1 cellular context compared by ENCODE assay signal in the genomic region with DNA sequence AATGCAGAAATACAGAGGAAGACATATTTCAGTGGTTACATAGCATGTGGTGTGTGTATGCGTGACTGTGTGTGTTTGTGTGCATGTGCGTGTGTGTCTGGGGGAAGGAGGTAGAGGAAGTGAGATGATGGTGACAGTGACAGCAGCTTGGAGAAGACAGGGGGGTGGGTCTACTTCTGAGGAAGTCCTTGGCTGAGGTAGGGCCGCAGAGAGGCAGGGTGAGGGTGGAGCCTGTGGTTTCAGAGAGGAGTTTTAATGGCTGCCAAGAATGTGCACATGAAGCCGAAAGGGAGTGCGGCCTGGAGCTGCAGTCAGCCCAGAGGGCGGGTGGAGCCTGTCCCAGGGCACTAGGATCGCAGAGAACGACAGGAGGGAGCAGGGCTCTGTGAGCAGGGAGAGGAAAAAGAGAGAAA.
A peak's percentile ranks its signal among the peaks of the same experiment; 100 is the strongest.
TF ChIP-seq lines count a peak whose summit lies in the region.

No MANE protein-coding gene starts in this region.

TF ChIP-seq in K562, 482 proteins besides CTCF, POLR2A, EP300 and RAD21 (continued from another document and continues in another):
- TF ChIP-seq, protein P1, sequence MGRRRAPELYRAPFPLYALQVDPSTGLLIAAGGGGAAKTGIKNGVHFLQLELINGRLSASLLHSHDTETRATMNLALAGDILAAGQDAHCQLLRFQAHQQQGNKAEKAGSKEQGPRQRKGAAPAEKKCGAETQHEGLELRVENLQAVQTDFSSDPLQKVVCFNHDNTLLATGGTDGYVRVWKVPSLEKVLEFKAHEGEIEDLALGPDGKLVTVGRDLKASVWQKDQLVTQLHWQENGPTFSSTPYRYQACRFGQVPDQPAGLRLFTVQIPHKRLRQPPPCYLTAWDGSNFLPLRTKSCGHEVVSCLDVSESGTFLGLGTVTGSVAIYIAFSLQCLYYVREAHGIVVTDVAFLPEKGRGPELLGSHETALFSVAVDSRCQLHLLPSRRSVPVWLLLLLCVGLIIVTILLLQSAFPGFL (CRISPR knock-in tag; IDR thresholded peaks at IDR 0.05) = no peak
- TF ChIP-seq ZC3H4 (CRISPR knock-in tag; IDR thresholded peaks at IDR 0.05; ENCODE audit: borderline replicate concordance) (no peak), JUNB (CRISPR knock-in tag; conservative IDR thresholded peaks at IDR 0.05) (no peak), ZNF134 (CRISPR knock-in tag; conservative IDR thresholded peaks at IDR 0.05) (no peak), PTRF (tag; IDR thresholded peaks at IDR 0.05) (no peak), HOXB6 (CRISPR knock-in tag; IDR thresholded peaks at IDR 0.05; ENCODE audit: borderline replicate concordance) (no peak), ARHGAP35 (IDR thresholded peaks at IDR 0.05; ENCODE audit: partially characterized antibody) (no peak), PHF8 (IDR thresholded peaks at IDR 0.05; ENCODE audit: borderline replicate concordance, low read length) (peak; percentile 69; the same call in 1 of the 2 replicates), NCOR1 (IDR thresholded peaks at IDR 0.05) (no peak), CSDE1 (IDR thresholded peaks at IDR 0.05) (no peak), NCOA6 (IDR thresholded peaks at IDR 0.05) (no peak), SAFB (IDR thresholded peaks at IDR 0.05; ENCODE audit: borderline replicate concordance, low read depth, low read length) (no peak), DMBX1 (CRISPR knock-in tag; IDR thresholded peaks at IDR 0.05; ENCODE audit: borderline replicate concordance) (no peak), FOXJ2 (tag; IDR thresholded peaks at IDR 0.05) (no peak), ZFP36 (IDR thresholded peaks at IDR 0.05; ENCODE audit: low read depth, low read length, partially characterized antibody) (no peak), POLR3A (IDR thresholded peaks at IDR 0.05; ENCODE audit: borderline replicate concordance, extremely low read depth, insufficient read depth, insufficient read length) (no peak), HNRNPK (IDR thresholded peaks at IDR 0.05; ENCODE audit: low read depth, low read length, poor library complexity, severe bottlenecking) (no peak), SP1 (CRISPR knock-in tag; IDR thresholded peaks at IDR 0.05) (no peak; the same call in 1 of the 2 replicates), NCOA4 (IDR thresholded peaks at IDR 0.05; ENCODE audit: partially characterized antibody) (no peak), HDGF (IDR thresholded peaks at IDR 0.05) (peak; percentile 98), PPARD (CRISPR knock-in tag; IDR thresholded peaks at IDR 0.05) (no peak), GTF2E2 (tag; IDR thresholded peaks at IDR 0.05) (no peak), GTF2F1 (IDR thresholded peaks at IDR 0.05; ENCODE audit: low read depth, low read length) (no peak), ZNF696 (CRISPR knock-in tag; conservative IDR thresholded peaks at IDR 0.05) (no peak), SRF (CRISPR knock-in tag; IDR thresholded peaks at IDR 0.05) (peak in 1 of 2 experiments; percentile 44; a peak in 1 of 4 replicates), HNRNPUL1 (IDR thresholded peaks at IDR 0.05; ENCODE audit: low read length) (no peak), ZNF408 (CRISPR knock-in tag; IDR thresholded peaks at IDR 0.05; ENCODE audit: low read depth) (no peak), NR3C1 (CRISPR knock-in tag; IDR thresholded peaks at IDR 0.05) (no peak), SRSF1 (IDR thresholded peaks at IDR 0.05; ENCODE audit: low read depth, low read length) (no peak), RBM39 (optimal IDR thresholded peaks at IDR 0.05; ENCODE audit: low read depth, low read length) (no peak), HMGN3 (IDR thresholded peaks at IDR 0.05; ENCODE audit: borderline replicate concordance, extremely low read depth, insufficient read length, low read depth, low read length) (no peak)
- TF ChIP-seq, protein P2, sequence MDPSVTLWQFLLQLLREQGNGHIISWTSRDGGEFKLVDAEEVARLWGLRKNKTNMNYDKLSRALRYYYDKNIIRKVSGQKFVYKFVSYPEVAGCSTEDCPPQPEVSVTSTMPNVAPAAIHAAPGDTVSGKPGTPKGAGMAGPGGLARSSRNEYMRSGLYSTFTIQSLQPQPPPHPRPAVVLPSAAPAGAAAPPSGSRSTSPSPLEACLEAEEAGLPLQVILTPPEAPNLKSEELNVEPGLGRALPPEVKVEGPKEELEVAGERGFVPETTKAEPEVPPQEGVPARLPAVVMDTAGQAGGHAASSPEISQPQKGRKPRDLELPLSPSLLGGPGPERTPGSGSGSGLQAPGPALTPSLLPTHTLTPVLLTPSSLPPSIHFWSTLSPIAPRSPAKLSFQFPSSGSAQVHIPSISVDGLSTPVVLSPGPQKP (CRISPR knock-in tag; IDR thresholded peaks at IDR 0.05) = no peak
- TF ChIP-seq, protein P3, sequence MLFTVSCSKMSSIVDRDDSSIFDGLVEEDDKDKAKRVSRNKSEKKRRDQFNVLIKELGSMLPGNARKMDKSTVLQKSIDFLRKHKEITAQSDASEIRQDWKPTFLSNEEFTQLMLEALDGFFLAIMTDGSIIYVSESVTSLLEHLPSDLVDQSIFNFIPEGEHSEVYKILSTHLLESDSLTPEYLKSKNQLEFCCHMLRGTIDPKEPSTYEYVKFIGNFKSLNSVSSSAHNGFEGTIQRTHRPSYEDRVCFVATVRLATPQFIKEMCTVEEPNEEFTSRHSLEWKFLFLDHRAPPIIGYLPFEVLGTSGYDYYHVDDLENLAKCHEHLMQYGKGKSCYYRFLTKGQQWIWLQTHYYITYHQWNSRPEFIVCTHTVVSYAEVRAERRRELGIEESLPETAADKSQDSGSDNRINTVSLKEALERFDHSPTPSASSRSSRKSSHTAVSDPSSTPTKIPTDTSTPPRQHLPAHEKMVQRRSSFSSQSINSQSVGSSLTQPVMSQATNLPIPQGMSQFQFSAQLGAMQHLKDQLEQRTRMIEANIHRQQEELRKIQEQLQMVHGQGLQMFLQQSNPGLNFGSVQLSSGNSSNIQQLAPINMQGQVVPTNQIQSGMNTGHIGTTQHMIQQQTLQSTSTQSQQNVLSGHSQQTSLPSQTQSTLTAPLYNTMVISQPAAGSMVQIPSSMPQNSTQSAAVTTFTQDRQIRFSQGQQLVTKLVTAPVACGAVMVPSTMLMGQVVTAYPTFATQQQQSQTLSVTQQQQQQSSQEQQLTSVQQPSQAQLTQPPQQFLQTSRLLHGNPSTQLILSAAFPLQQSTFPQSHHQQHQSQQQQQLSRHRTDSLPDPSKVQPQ (CRISPR knock-in tag; IDR thresholded peaks at IDR 0.05; ENCODE audit: borderline replicate concordance) = no peak
- TF ChIP-seq, protein P4, sequence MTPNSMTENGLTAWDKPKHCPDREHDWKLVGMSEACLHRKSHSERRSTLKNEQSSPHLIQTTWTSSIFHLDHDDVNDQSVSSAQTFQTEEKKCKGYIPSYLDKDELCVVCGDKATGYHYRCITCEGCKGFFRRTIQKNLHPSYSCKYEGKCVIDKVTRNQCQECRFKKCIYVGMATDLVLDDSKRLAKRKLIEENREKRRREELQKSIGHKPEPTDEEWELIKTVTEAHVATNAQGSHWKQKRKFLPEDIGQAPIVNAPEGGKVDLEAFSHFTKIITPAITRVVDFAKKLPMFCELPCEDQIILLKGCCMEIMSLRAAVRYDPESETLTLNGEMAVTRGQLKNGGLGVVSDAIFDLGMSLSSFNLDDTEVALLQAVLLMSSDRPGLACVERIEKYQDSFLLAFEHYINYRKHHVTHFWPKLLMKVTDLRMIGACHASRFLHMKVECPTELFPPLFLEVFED (CRISPR knock-in tag; conservative IDR thresholded peaks at IDR 0.05) = peak; percentile 66; the same call in 1 of the 2 replicates
- TF ChIP-seq, protein P5, sequence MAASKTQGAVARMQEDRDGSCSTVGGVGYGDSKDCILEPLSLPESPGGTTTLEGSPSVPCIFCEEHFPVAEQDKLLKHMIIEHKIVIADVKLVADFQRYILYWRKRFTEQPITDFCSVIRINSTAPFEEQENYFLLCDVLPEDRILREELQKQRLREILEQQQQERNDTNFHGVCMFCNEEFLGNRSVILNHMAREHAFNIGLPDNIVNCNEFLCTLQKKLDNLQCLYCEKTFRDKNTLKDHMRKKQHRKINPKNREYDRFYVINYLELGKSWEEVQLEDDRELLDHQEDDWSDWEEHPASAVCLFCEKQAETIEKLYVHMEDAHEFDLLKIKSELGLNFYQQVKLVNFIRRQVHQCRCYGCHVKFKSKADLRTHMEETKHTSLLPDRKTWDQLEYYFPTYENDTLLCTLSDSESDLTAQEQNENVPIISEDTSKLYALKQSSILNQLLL (CRISPR knock-in tag; IDR thresholded peaks at IDR 0.05; ENCODE audit: borderline replicate concordance) = no peak
- TF ChIP-seq, protein P6, sequence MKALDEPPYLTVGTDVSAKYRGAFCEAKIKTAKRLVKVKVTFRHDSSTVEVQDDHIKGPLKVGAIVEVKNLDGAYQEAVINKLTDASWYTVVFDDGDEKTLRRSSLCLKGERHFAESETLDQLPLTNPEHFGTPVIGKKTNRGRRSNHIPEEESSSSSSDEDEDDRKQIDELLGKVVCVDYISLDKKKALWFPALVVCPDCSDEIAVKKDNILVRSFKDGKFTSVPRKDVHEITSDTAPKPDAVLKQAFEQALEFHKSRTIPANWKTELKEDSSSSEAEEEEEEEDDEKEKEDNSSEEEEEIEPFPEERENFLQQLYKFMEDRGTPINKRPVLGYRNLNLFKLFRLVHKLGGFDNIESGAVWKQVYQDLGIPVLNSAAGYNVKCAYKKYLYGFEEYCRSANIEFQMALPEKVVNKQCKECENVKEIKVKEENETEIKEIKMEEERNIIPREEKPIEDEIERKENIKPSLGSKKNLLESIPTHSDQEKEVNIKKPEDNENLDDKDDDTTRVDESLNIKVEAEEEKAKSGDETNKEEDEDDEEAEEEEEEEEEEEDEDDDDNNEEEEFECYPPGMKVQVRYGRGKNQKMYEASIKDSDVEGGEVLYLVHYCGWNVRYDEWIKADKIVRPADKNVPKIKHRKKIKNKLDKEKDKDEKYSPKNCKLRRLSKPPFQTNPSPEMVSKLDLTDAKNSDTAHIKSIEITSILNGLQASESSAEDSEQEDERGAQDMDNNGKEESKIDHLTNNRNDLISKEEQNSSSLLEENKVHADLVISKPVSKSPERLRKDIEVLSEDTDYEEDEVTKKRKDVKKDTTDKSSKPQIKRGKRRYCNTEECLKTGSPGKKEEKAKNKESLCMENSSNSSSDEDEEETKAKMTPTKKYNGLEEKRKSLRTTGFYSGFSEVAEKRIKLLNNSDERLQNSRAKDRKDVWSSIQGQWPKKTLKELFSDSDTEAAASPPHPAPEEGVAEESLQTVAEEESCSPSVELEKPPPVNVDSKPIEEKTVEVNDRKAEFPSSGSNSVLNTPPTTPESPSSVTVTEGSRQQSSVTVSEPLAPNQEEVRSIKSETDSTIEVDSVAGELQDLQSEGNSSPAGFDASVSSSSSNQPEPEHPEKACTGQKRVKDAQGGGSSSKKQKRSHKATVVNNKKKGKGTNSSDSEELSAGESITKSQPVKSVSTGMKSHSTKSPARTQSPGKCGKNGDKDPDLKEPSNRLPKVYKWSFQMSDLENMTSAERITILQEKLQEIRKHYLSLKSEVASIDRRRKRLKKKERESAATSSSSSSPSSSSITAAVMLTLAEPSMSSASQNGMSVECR (CRISPR knock-in tag; IDR thresholded peaks at IDR 0.05) = no peak
- TF ChIP-seq, protein P7, sequence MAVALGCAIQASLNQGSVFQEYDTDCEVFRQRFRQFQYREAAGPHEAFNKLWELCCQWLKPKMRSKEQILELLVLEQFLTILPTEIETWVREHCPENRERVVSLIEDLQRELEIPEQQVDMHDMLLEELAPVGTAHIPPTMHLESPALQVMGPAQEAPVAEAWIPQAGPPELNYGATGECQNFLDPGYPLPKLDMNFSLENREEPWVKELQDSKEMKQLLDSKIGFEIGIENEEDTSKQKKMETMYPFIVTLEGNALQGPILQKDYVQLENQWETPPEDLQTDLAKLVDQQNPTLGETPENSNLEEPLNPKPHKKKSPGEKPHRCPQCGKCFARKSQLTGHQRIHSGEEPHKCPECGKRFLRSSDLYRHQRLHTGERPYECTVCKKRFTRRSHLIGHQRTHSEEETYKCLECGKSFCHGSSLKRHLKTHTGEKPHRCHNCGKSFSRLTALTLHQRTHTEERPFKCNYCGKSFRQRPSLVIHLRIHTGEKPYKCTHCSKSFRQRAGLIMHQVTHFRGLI (CRISPR knock-in tag; IDR thresholded peaks at IDR 0.05) = no peak
- TF ChIP-seq, protein P8, sequence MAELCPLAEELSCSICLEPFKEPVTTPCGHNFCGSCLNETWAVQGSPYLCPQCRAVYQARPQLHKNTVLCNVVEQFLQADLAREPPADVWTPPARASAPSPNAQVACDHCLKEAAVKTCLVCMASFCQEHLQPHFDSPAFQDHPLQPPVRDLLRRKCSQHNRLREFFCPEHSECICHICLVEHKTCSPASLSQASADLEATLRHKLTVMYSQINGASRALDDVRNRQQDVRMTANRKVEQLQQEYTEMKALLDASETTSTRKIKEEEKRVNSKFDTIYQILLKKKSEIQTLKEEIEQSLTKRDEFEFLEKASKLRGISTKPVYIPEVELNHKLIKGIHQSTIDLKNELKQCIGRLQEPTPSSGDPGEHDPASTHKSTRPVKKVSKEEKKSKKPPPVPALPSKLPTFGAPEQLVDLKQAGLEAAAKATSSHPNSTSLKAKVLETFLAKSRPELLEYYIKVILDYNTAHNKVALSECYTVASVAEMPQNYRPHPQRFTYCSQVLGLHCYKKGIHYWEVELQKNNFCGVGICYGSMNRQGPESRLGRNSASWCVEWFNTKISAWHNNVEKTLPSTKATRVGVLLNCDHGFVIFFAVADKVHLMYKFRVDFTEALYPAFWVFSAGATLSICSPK (IDR thresholded peaks at IDR 0.05; ENCODE audit: borderline replicate concordance) = no peak
- TF ChIP-seq, protein P9, sequence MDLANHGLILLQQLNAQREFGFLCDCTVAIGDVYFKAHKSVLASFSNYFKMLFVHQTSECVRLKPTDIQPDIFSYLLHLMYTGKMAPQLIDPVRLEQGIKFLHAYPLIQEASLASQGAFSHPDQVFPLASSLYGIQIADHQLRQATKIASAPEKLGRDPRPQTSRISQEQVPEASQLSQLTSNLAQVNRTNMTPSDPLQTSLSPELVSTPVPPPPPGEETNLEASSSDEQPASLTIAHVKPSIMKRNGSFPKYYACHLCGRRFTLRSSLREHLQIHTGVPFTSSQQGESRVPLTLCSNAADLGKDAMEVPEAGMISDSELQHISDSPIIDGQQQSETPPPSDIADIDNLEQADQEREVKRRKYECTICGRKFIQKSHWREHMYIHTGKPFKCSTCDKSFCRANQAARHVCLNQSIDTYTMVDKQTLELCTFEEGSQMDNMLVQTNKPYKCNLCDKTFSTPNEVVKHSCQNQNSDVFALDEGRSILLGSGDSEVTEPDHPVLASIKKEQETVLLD (IDR thresholded peaks at IDR 0.05) = no peak
- TF ChIP-seq, protein P10, sequence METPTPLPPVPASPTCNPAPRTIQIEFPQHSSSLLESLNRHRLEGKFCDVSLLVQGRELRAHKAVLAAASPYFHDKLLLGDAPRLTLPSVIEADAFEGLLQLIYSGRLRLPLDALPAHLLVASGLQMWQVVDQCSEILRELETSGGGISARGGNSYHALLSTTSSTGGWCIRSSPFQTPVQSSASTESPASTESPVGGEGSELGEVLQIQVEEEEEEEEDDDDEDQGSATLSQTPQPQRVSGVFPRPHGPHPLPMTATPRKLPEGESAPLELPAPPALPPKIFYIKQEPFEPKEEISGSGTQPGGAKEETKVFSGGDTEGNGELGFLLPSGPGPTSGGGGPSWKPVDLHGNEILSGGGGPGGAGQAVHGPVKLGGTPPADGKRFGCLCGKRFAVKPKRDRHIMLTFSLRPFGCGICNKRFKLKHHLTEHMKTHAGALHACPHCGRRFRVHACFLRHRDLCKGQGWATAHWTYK (CRISPR knock-in tag; IDR thresholded peaks at IDR 0.05) = no peak
